Comparison of ENCODE assay signal across 9 cellular contexts in genomic region chr20:36988494-36988966, GRCh38. TPM values are rescaled to one million over a fixed set of nuclear protein-coding genes. Genes with fewer than 3 reads are reported as not detected.
A peak's percentile ranks its signal among the peaks of the same experiment; 100 is the strongest.
DNase-seq lines count a peak whose midpoint lies in the region; ATAC-seq and TF ChIP-seq lines count a peak whose summit lies in the region.
"Had no signal": no experiment of that assay in that cellular context is flagged by ENCODE, and none has a peak within 500 bp of the region (broad histone marks: within the 10 kb centered on the region; RNA-seq: fewer than 3 reads in every experiment).

No MANE protein-coding gene starts in this region.

- no peak overlapping the region for H3K14ac ChIP-seq in trophoblast cell (ENCODE audit: low read length)

- H3K27ac ChIP-seq in CD4-positive, alpha-beta T cell (ENCODE audit: low read depth, low read length): peak overlapping the region; percentile 54
- H3K27ac ChIP-seq in GM23338 (ENCODE audit: low read depth) (no peak overlapping the region), right cardiac atrium (ENCODE audit: low read length) (no peak overlapping the region), trophoblast cell (ENCODE audit: low read depth, low read length) (no peak overlapping the region)

- peak overlapping the region; percentile 88 for H3K27ac Mint-ChIP-seq in CD4-positive, alpha-beta T cell
- H3K27ac Mint-ChIP-seq in GM23338 (no peak overlapping the region), glutamatergic neuron (ENCODE audit: unreplicated experiment) (no peak overlapping the region)
- peak overlapping the region; percentile 72 for H3K27ac Mint-ChIP-seq in activated CD8-positive, alpha-beta T cell treated with anti-CD3 and anti-CD28 coated beads for 36 hours

- intact Hi-C loops in CD4-positive, alpha-beta T cell (cut with DNase I, micrococcal nuclease): loop anchor here in 1 of 2 experiments (5.0 kb wide), 1 partner anchor 36 kb away; the partner anchor contains the start of gene SAMHD1
- intact Hi-C loops in activated CD8-positive, alpha-beta T cell treated with anti-CD3 and anti-CD28 coated beads for 36 hours (cut with micrococcal nuclease): no loop called here
- intact Hi-C loops in right cardiac atrium (cut with DNase I): no loop called here

- no peak for TF ChIP-seq CTCF in CD4-positive, alpha-beta T cell (IDR thresholded peaks at IDR 0.05)
- TF ChIP-seq CTCF in GM23338 (conservative IDR thresholded peaks at IDR 0.05; ENCODE audit: low read depth in 2 of 2) (no peak), glutamatergic neuron (IDR thresholded peaks at IDR 0.05; ENCODE audit: partially characterized antibody, unreplicated experiment) (no peak)
- TF ChIP-seq CTCF in activated CD8-positive, alpha-beta T cell treated with anti-CD3 and anti-CD28 coated beads for 36 hours (IDR thresholded peaks at IDR 0.05): no peak

- no peak overlapping the region for H4K91ac ChIP-seq in trophoblast cell (ENCODE audit: low read depth, low read length)

- H3K36me3 ChIP-seq in GM23338 (ENCODE audit: insufficient read depth): no peaks in the 10 kb centered on the region; the same call in 1 of the 2 replicates
- no peaks in the 10 kb centered on the region for H3K36me3 ChIP-seq in trophoblast cell (ENCODE audit: control insufficient read depth in 1 of 2, insufficient read depth in 2 of 2, low read length in 2 of 2)

- H3K9ac ChIP-seq in trophoblast cell (ENCODE audit: low read length): no peak overlapping the region

- no peaks in the 10 kb centered on the region for H3K9me2 ChIP-seq in GM23338 (ENCODE audit: insufficient read depth)

- H3F3A ChIP-seq in GM23338 (replicated peaks; ENCODE audit: low read depth): no peaks in the 10 kb centered on the region

- POLR2A ChIA-PET in CD4-positive, alpha-beta T cell (lab: Charles Lee): interaction anchor here (0.7 to 1.6 kb wide), 5 partner anchors 14 to 107 kb away, joined by 3 to 10 read pairs (median 4); partner anchors contain the start of gene RBL1
- POLR2A ChIA-PET in activated CD8-positive, alpha-beta T cell treated with anti-CD3 and anti-CD28 coated beads for 36 hours (lab: Charles Lee): no interaction called here

- peaks cover 7% of the 10 kb centered on the region for H3K9me3 Mint-ChIP-seq in CD4-positive, alpha-beta T cell
- peaks cover 11% of the 10 kb centered on the region for H3K9me3 Mint-ChIP-seq in GM23338
- H3K9me3 Mint-ChIP-seq in activated CD8-positive, alpha-beta T cell treated with anti-CD3 and anti-CD28 coated beads for 36 hours: peaks cover 16% of the 10 kb centered on the region
- peaks cover 5% of the 10 kb centered on the region for H3K9me3 Mint-ChIP-seq in glutamatergic neuron (ENCODE audit: unreplicated experiment)

- peak overlapping the region; percentile 26 for H3K4me3 Mint-ChIP-seq in CD4-positive, alpha-beta T cell
- H3K4me3 Mint-ChIP-seq in GM23338: no peak overlapping the region
- H3K4me3 Mint-ChIP-seq in activated CD8-positive, alpha-beta T cell treated with anti-CD3 and anti-CD28 coated beads for 36 hours: peak overlapping the region; percentile 4
- H3K4me3 Mint-ChIP-seq in glutamatergic neuron (ENCODE audit: unreplicated experiment): no peak overlapping the region

- H3K4me1 ChIP-seq in GM23338 (ENCODE audit: insufficient read depth): 0 out of 2 replicates have a peak, but pooled peaks cover 6% of the 10 kb centered on the region
- H3K4me1 ChIP-seq in right cardiac atrium (ENCODE audit: control insufficient read depth, insufficient read depth, low read length): no peaks in the 10 kb centered on the region
- no peaks in the 10 kb centered on the region for H3K4me1 ChIP-seq in trophoblast cell (ENCODE audit: control insufficient read depth in 1 of 2, insufficient read depth in 2 of 2, low read length in 2 of 2)

- peak overlapping the region; percentile 40 for H2AFZ ChIP-seq in GM23338
- H2AFZ ChIP-seq in trophoblast cell (ENCODE audit: insufficient read depth, low read length, poor library complexity): no peak overlapping the region

- peak in 7 of 10 experiments; percentile 9 to 53 (median 23) for DNase-seq in CD4-positive, alpha-beta T cell
- DNase-seq in GM23338 (ENCODE audit: low spot score): no peak
- DNase-seq in activated CD8-positive, alpha-beta T cell treated with anti-CD3 and anti-CD28 coated beads for 36 hours: peak; percentile 44
- no peak for DNase-seq in right cardiac atrium
- no peak for DNase-seq in NK-92 treated with Interleukin-12 subunit alpha and Interleukin-12 subunit beta, amount 100 ng/mL, for 24 hours (lab: John Stamatoyannopoulos, UW)
- no peak for DNase-seq in glutamatergic neuron
- no peak for DNase-seq in trophoblast cell
- no peak for DNase-seq in DMS153 treated with DMSO at 0.1 percent for 48 hours (lab: John Stamatoyannopoulos, UW; ENCODE audit: unreplicated experiment)
- DNase-seq: SIG-M5 had no signal

- H3K9me3 ChIP-seq in CD4-positive, alpha-beta T cell (ENCODE audit: control insufficient read depth, low read length): no peaks in the 10 kb centered on the region
- H3K9me3 ChIP-seq in right cardiac atrium (ENCODE audit: control insufficient read depth, low read length): no peaks in the 10 kb centered on the region
- no peaks in the 10 kb centered on the region for H3K9me3 ChIP-seq in trophoblast cell (ENCODE audit: insufficient read depth, low read depth, low read length)

- H4K12ac ChIP-seq in trophoblast cell (ENCODE audit: low read depth, low read length): no peak overlapping the region

- no peaks in the 10 kb centered on the region for H3K79me1 ChIP-seq in trophoblast cell (ENCODE audit: low read length)

- no peak overlapping the region for H3K4ac ChIP-seq in trophoblast cell (ENCODE audit: low read depth, low read length)

- no peak overlapping the region for H2AK5ac ChIP-seq in trophoblast cell (ENCODE audit: low read length)

- H2BK12ac ChIP-seq in trophoblast cell (ENCODE audit: low read length): no peak overlapping the region

- peaks cover 18% of the 10 kb centered on the region for H3K36me3 Mint-ChIP-seq in CD4-positive, alpha-beta T cell (ENCODE audit: low read depth)
- H3K36me3 Mint-ChIP-seq in GM23338 (ENCODE audit: low read depth) (peaks cover 11% of the 10 kb centered on the region), glutamatergic neuron (ENCODE audit: unreplicated experiment) (peaks cover 8% of the 10 kb centered on the region)
- H3K36me3 Mint-ChIP-seq in activated CD8-positive, alpha-beta T cell treated with anti-CD3 and anti-CD28 coated beads for 36 hours (ENCODE audit: low read depth): peaks cover 25% of the 10 kb centered on the region

- no peak overlapping the region for H3K23ac ChIP-seq in trophoblast cell (ENCODE audit: low read length)

- WGBS in right cardiac atrium: 60% methylated on average over 3 of the region's 3 CpGs
- no CpG with 5 or more reads among the region's 3 CpGs for WGBS in trophoblast cell (ENCODE audit: extremely low coverage, insufficient coverage, insufficient read length)

- CTCF ChIA-PET in CD4-positive, alpha-beta T cell (lab: Charles Lee): interaction anchor here (0.6 kb wide), 2 partner anchors 39 to 51 kb away, joined by 4 read pairs; no protein-coding TSS in a partner anchor
- CTCF ChIA-PET in activated CD8-positive, alpha-beta T cell treated with anti-CD3 and anti-CD28 coated beads for 36 hours (lab: Charles Lee): no interaction called here

- H3K18ac ChIP-seq in trophoblast cell (ENCODE audit: low read length): no peak overlapping the region

- peak; percentile 93 for ATAC-seq in CD4-positive, alpha-beta T cell (ENCODE audit: poor library complexity)
- no peak for ATAC-seq in GM23338
- peak; percentile 76 for ATAC-seq in activated CD8-positive, alpha-beta T cell treated with anti-CD3 and anti-CD28 coated beads for 36 hours
- ATAC-seq in right cardiac atrium: peak; percentile 13 to 24

- H2BK120ac ChIP-seq in trophoblast cell (ENCODE audit: insufficient read depth, low read length, poor library complexity): no peak overlapping the region

- no peak overlapping the region for H2BK5ac ChIP-seq in trophoblast cell (ENCODE audit: low read depth, low read length, poor library complexity)

- no peak overlapping the region for H4K8ac ChIP-seq in trophoblast cell (ENCODE audit: low read depth, low read length)

- H3K27me3 ChIP-seq in CD4-positive, alpha-beta T cell (ENCODE audit: control insufficient read depth, insufficient read depth, low read length): no peaks in the 10 kb centered on the region
- H3K27me3 ChIP-seq in GM23338 (ENCODE audit: insufficient read depth) (no peaks in the 10 kb centered on the region), right cardiac atrium (ENCODE audit: control insufficient read depth, insufficient read depth) (no peaks in the 10 kb centered on the region), trophoblast cell (ENCODE audit: insufficient read depth, low read length) (no peaks in the 10 kb centered on the region)

- H3K4me1 Mint-ChIP-seq in CD4-positive, alpha-beta T cell (ENCODE audit: low read depth): peaks cover 54% of the 10 kb centered on the region
- H3K4me1 Mint-ChIP-seq in GM23338 (peaks cover 14% of the 10 kb centered on the region; the same call in 2 of the 3 replicates), glutamatergic neuron (ENCODE audit: low read depth, unreplicated experiment) (no peaks in the 10 kb centered on the region)
- peaks cover 32% of the 10 kb centered on the region for H3K4me1 Mint-ChIP-seq in activated CD8-positive, alpha-beta T cell treated with anti-CD3 and anti-CD28 coated beads for 36 hours (ENCODE audit: low read depth)

- no peaks in the 10 kb centered on the region for H3K27me3 Mint-ChIP-seq in CD4-positive, alpha-beta T cell
- H3K27me3 Mint-ChIP-seq in GM23338 (ENCODE audit: insufficient read depth, low read depth, poor library complexity) (peaks cover 4% of the 10 kb centered on the region), glutamatergic neuron (ENCODE audit: unreplicated experiment) (peaks cover 4% of the 10 kb centered on the region)
- no peaks in the 10 kb centered on the region for H3K27me3 Mint-ChIP-seq in activated CD8-positive, alpha-beta T cell treated with anti-CD3 and anti-CD28 coated beads for 36 hours

- H3K4me2 ChIP-seq in GM23338 (no peak overlapping the region), trophoblast cell (ENCODE audit: low read length) (no peak overlapping the region)

- H3K4me3 ChIP-seq in GM23338 (no peak overlapping the region), right cardiac atrium (ENCODE audit: low read length) (no peak overlapping the region), trophoblast cell (ENCODE audit: low read depth, low read length) (no peak overlapping the region)

- H3K79me2 ChIP-seq in GM23338 (replicated peaks; ENCODE audit: insufficient read depth): no peaks in the 10 kb centered on the region
- H3K79me2 ChIP-seq in trophoblast cell (ENCODE audit: control insufficient read depth, insufficient read depth, low read length, poor library complexity): no peaks in the 10 kb centered on the region

- H4K20me1 ChIP-seq in GM23338 (replicated peaks; ENCODE audit: insufficient read depth): no peaks in the 10 kb centered on the region

RNA-seq across cellular contexts. Expression of gene SAMHD1, which starts 37.0 kb away (rescaled TPM):
- 100 to 1,000 TPM; 232 to 239 TPM for total RNA-seq in CD4-positive, alpha-beta T cell
- total RNA-seq in GM23338 (2014; rRNA removed; shearing (Covaris generic)): 45.4 and 50.3 TPM in 2 replicates
- polyA plus RNA-seq in GM23338 (2016; fragmentation: Nextera tagmentation; extraction: Ambion mirVana) (19.5 and 21.9 TPM in 2 replicates), right cardiac atrium (95.3 TPM)
- 10 to 100 TPM; 30.6 to 35.9 TPM for total RNA-seq in activated CD8-positive, alpha-beta T cell treated with anti-CD3 and anti-CD28 coated beads for 36 hours
- total RNA-seq in right cardiac atrium (100 to 1,000 TPM in 3 of 4 donors, 10 to 100 TPM in 1; 67.5 to 161 (median 121) TPM), glutamatergic neuron (ENCODE audit: unreplicated experiment) (30.8 TPM)
- polyA plus RNA-seq in trophoblast cell (2013): 1.9 and 2.1 TPM in 2 replicates

Comparison
In these comparisons a context has a peak if more than half of its experiments do, and no peak if none do; other contexts are left out.
1. DNase-seq: peak in CD4-positive, alpha-beta T cell (7 of 10) and activated CD8-positive, alpha-beta T cell treated with anti-CD3 and anti-CD28 coated beads for 36 hours (single experiment); none in GM23338 (single experiment), right cardiac atrium (0 of 3), NK-92 treated with Interleukin-12 subunit alpha and Interleukin-12 subunit beta, amount 100 ng/mL, for 24 hours (single experiment), glutamatergic neuron (single experiment), trophoblast cell (0 of 2) and DMS153 treated with DMSO at 0.1 percent for 48 hours (single experiment).
2. H3K27ac Mint-ChIP-seq: peak in CD4-positive, alpha-beta T cell (single experiment) and activated CD8-positive, alpha-beta T cell treated with anti-CD3 and anti-CD28 coated beads for 36 hours (single experiment); none in GM23338 (single experiment) and glutamatergic neuron (single experiment).
3. H3K4me3 Mint-ChIP-seq: peak in CD4-positive, alpha-beta T cell (single experiment) and activated CD8-positive, alpha-beta T cell treated with anti-CD3 and anti-CD28 coated beads for 36 hours (single experiment); none in GM23338 (single experiment) and glutamatergic neuron (single experiment).